Comparison of ENCODE assay signal across 18 cellular contexts in the genomic region with DNA sequence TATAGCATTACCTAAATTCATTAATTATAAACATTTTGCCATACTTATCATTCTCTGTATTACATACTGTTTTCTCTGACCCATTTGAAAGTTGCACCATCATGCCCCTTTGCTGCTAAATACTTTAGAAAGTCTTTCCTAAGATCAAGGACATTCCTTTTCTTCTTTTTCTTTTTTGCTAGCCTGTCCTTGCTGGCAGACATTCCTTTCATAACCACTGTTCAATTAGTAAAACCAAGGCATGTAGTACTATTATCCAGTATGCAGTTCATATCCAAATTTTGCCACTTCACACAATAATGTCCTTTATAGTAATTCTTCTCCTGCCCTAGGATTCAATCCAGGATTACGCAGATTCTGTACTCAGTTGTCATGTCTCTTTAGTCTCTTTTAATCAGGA.
"Had no signal": no experiment of that assay in that cellular context is flagged by ENCODE, and none has a peak within 500 bp of the region (broad histone marks: within the 10 kb centered on the region; RNA-seq: fewer than 3 reads in every experiment).

No MANE protein-coding gene starts in this region.

- H3K4me3 Mint-ChIP-seq: activated B cell treated with CpG ODN at 0.5 μM for 24 hours; activated CD4-positive, alpha-beta memory T cell treated with anti-CD3 and anti-CD28 coated beads for 36 hours; activated CD8-positive, alpha-beta memory T cell treated with anti-CD3 and anti-CD28 coated beads, Interleukin-2, amount 10 ng/mL, durations not matched to agents 7 days and 5 days; activated naive CD8-positive, alpha-beta T cell treated with anti-CD3 and anti-CD28 coated beads for 36 hours; dendritic cell treated with granulocyte-macrophage colony-stimulating factor and Interleukin-4, amounts not matched to agents 40 ng/mL and 50 ng/mL, for 4 days; immature natural killer cell; naive thymus-derived CD8-positive, alpha-beta T cell had no signal

- H3K4me1 Mint-ChIP-seq: activated B cell treated with CpG ODN at 0.5 μM for 24 hours, immature natural killer cell had no signal

- H3K9me3 Mint-ChIP-seq: activated B cell treated with CpG ODN at 0.5 μM for 24 hours; activated CD4-positive, alpha-beta memory T cell treated with anti-CD3 and anti-CD28 coated beads for 36 hours; activated naive CD8-positive, alpha-beta T cell treated with anti-CD3 and anti-CD28 coated beads for 36 hours; dendritic cell treated with granulocyte-macrophage colony-stimulating factor and Interleukin-4, amounts not matched to agents 40 ng/mL and 50 ng/mL, for 4 days; immature natural killer cell; naive thymus-derived CD8-positive, alpha-beta T cell had no signal

- H3K27ac Mint-ChIP-seq: activated B cell treated with CpG ODN at 0.5 μM for 24 hours; activated CD4-positive, alpha-beta memory T cell treated with anti-CD3 and anti-CD28 coated beads for 36 hours; activated CD8-positive, alpha-beta memory T cell treated with anti-CD3 and anti-CD28 coated beads, Interleukin-2, amount 10 ng/mL, durations not matched to agents 7 days and 5 days; activated naive CD8-positive, alpha-beta T cell treated with anti-CD3 and anti-CD28 coated beads for 36 hours; dendritic cell treated with granulocyte-macrophage colony-stimulating factor and Interleukin-4, amounts not matched to agents 40 ng/mL and 50 ng/mL, for 4 days; immature natural killer cell; naive thymus-derived CD8-positive, alpha-beta T cell had no signal

- H3K27me3 Mint-ChIP-seq: activated naive CD8-positive, alpha-beta T cell treated with anti-CD3 and anti-CD28 coated beads for 36 hours had no signal

- DNase-seq: activated B cell treated with CpG ODN at 0.5 μM for 24 hours; activated CD4-positive, alpha-beta memory T cell treated with anti-CD3 and anti-CD28 coated beads for 36 hours; activated CD4-positive, alpha-beta T cell treated with anti-CD3 and anti-CD28 coated beads for 4 hours; activated CD8-positive, alpha-beta memory T cell treated with anti-CD3 and anti-CD28 coated beads, Interleukin-2, amount 10 ng/mL, durations not matched to agents 7 days and 5 days; activated naive CD8-positive, alpha-beta T cell treated with anti-CD3 and anti-CD28 coated beads for 36 hours; effector CD8-positive, alpha-beta T cell; immature natural killer cell; mesenchymal stem cell; naive thymus-derived CD8-positive, alpha-beta T cell; retina; stimulated activated CD4-positive, alpha-beta T cell treated with anti-CD3 and anti-CD28 coated beads, Interleukin-12 subunit alpha, Interleukin-12 subunit beta, amount 100 ng/mL, for 4 hours; stimulated activated CD4-positive, alpha-beta T cell treated with anti-CD3 and anti-CD28 coated beads, Interleukin-1b, Interleukin-23, amount 100 ng/mL, for 48 hours; stimulated activated CD8-positive, alpha-beta memory T cell treated with anti-CD3 and anti-CD28 coated beads, Interleukin-4, amount 100 ng/mL, for 48 hours; stimulated activated naive CD4-positive, alpha-beta T cell; T-helper 1 cell; T-helper 9 cell; tibial artery had no signal

- H3K36me3 Mint-ChIP-seq: activated CD4-positive, alpha-beta memory T cell treated with anti-CD3 and anti-CD28 coated beads for 36 hours; activated CD8-positive, alpha-beta memory T cell treated with anti-CD3 and anti-CD28 coated beads, Interleukin-2, amount 10 ng/mL, durations not matched to agents 7 days and 5 days; activated naive CD8-positive, alpha-beta T cell treated with anti-CD3 and anti-CD28 coated beads for 36 hours; immature natural killer cell; naive thymus-derived CD8-positive, alpha-beta T cell had no signal
